ENCODE assay signal across 16 cellular contexts in the genomic region with DNA sequence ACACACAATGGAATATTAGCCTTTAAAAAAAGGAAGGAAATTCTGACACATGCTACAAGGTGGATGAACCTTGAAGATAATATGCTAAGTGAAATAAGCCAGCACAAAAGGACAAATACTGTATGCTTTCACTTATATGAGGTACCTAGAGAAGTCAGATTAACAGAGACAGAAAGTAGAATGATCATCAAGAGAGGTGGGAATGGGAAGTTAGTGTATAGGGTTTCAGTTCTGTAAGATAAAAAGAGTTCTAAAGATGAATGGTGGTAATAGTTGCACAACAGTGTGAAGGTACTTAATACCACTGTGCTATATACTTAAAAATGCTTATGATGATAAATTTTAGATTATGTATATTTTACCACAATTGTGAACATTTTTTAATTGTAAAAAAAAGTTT.
"Had no signal": no experiment of that assay in that cellular context is flagged by ENCODE, and none has a peak within 500 bp of the region (broad histone marks: within the 10 kb centered on the region; RNA-seq: fewer than 3 reads in every experiment).

No MANE protein-coding gene starts in this region.

- H3K4me1 ChIP-seq: heart left ventricle, prostate gland, transverse colon, vagina had no signal

- H3K4me3 ChIP-seq: heart left ventricle, prostate gland, transverse colon, vagina had no signal

- H3K27ac Mint-ChIP-seq: activated CD4-positive, alpha-beta T cell treated with anti-CD3 and anti-CD28 coated beads, Interleukin-2, amount 10 ng/mL, durations not matched to agents 24 days and 14 days; nephron progenitor cell had no signal

- H3K4me3 Mint-ChIP-seq: activated CD4-positive, alpha-beta T cell treated with anti-CD3 and anti-CD28 coated beads, Interleukin-2, amount 10 ng/mL, durations not matched to agents 24 days and 14 days; nephron progenitor cell had no signal

- H3K27ac ChIP-seq: epithelial cell of prostate, heart left ventricle, prostate gland, transverse colon, vagina had no signal

- H3K27me3 ChIP-seq: heart left ventricle, transverse colon, vagina had no signal

- H3K9me3 ChIP-seq: heart left ventricle, prostate gland, transverse colon, vagina had no signal

- H3K9me3 Mint-ChIP-seq: activated CD4-positive, alpha-beta T cell treated with anti-CD3 and anti-CD28 coated beads, Interleukin-2, amount 10 ng/mL, durations not matched to agents 24 days and 14 days; nephron progenitor cell had no signal

- DNase-seq: activated CD4-positive, alpha-beta T cell treated with anti-CD3 and anti-CD28 coated beads, Interleukin-2, amount 10 ng/mL, durations not matched to agents 24 days and 14 days; activated CD4-positive, CD25-positive, alpha-beta regulatory T cell; activated gamma-delta T cell; activated T-cell treated with anti-CD3 and anti-CD28 coated beads for 4 hours; foreskin melanocyte; heart left ventricle; mesendoderm; nephron progenitor cell; right cardiac atrium; small intestine; stimulated activated CD4-positive, alpha-beta T cell treated with anti-CD3 and anti-CD28 coated beads, Interleukin-4, amount 100 ng/mL, for 24 hours; stimulated activated naive CD4-positive, alpha-beta T cell; transverse colon had no signal

- H3K27me3 Mint-ChIP-seq: activated CD4-positive, alpha-beta T cell treated with anti-CD3 and anti-CD28 coated beads, Interleukin-2, amount 10 ng/mL, durations not matched to agents 24 days and 14 days had no signal

- H3K36me3 ChIP-seq: prostate gland had no signal

- ATAC-seq: heart left ventricle, right cardiac atrium had no signal
